9 cellular contexts compared by ENCODE assay signal in genomic region chr18:48160622-48161021, GRCh38.
DNase-seq lines count a peak whose midpoint lies in the region; ATAC-seq and TF ChIP-seq lines count a peak whose summit lies in the region.
"Had no signal": no experiment of that assay in that cellular context is flagged by ENCODE, and none has a peak within 500 bp of the region (broad histone marks: within the 10 kb centered on the region; RNA-seq: fewer than 3 reads in every experiment).

No MANE protein-coding gene starts in this region.

- no peaks in the 10 kb centered on the region for H3K9me3 Mint-ChIP-seq in activated CD4-positive, alpha-beta memory T cell treated with anti-CD3 and anti-CD28 coated beads, Interleukin-2, amount 10 ng/mL, durations not matched to agents 7 days and 5 days

- no peak overlapping the region for H3K4me3 ChIP-seq in DND-41 (ENCODE audit: low read depth in 1 of 2, low read length in 2 of 2)
- H3K4me3 ChIP-seq in right atrium auricular region = peak overlapping the region in 1 of 2 donors; percentile 71
- peak overlapping the region in 4 of 7 experiments; percentile 47 to 62 (median 58) for H3K4me3 ChIP-seq in skin epidermis

- H2AFZ ChIP-seq in DND-41 (ENCODE audit: low read depth, low read length) = no peak overlapping the region

- POLR2A ChIA-PET in activated CD4-positive, alpha-beta memory T cell treated with anti-CD3 and anti-CD28 coated beads, Interleukin-2, amount 10 ng/mL, durations not matched to agents 7 days and 5 days (lab: Charles Lee) = no interaction called here

- no peaks in the 10 kb centered on the region for H3K79me2 ChIP-seq in DND-41 (ENCODE audit: insufficient read depth, low read length)

- H3K27ac ChIP-seq in DND-41 (ENCODE audit: low read length) (no peak overlapping the region), right atrium auricular region (peak overlapping the region; percentile 79 to 91), skin epidermis (peak overlapping the region in 20 of 21 experiments; percentile 79 to 97 (median 92))

- peaks cover 12% of the 10 kb centered on the region for H3K4me1 ChIP-seq in DND-41 (ENCODE audit: insufficient read depth, low read length)
- H3K4me1 ChIP-seq in right atrium auricular region = peaks cover 0 to 21% of the 10 kb centered on the region in 2 donors

- H3K36me3 Mint-ChIP-seq in activated CD4-positive, alpha-beta memory T cell treated with anti-CD3 and anti-CD28 coated beads, Interleukin-2, amount 10 ng/mL, durations not matched to agents 7 days and 5 days (ENCODE audit: low read depth) = no peaks in the 10 kb centered on the region

- H3K9me3 ChIP-seq in DND-41 (ENCODE audit: insufficient read depth, low read length, severe bottlenecking) = no peaks in the 10 kb centered on the region
- H3K9me3 ChIP-seq in right atrium auricular region = no peaks in the 10 kb centered on the region

- CTCF ChIA-PET in activated CD4-positive, alpha-beta memory T cell treated with anti-CD3 and anti-CD28 coated beads, Interleukin-2, amount 10 ng/mL, durations not matched to agents 7 days and 5 days (lab: Charles Lee) = no interaction called here

- H3K27ac Mint-ChIP-seq in activated CD4-positive, alpha-beta memory T cell treated with anti-CD3 and anti-CD28 coated beads, Interleukin-2, amount 10 ng/mL, durations not matched to agents 7 days and 5 days = no peak overlapping the region

- no peak for ATAC-seq in DND-41 (ENCODE audit: insufficient read depth, low read depth)
- ATAC-seq in GM19023 (IDR thresholded peaks at IDR 0.05; ENCODE audit: unreplicated experiment) = no peak

- H4K20me1 ChIP-seq in DND-41 (ENCODE audit: insufficient read depth, low read length) = peaks cover 8% of the 10 kb centered on the region; the same call in 1 of the 2 replicates

- no peak for TF ChIP-seq CTCF in DND-41 (IDR thresholded peaks at IDR 0.05; ENCODE audit: borderline replicate concordance, extremely low read depth, low read length, poor library complexity, severe bottlenecking)
- no peak for TF ChIP-seq CTCF in right atrium auricular region (IDR thresholded peaks at IDR 0.05)

- peaks cover 56% of the 10 kb centered on the region for H3K27me3 Mint-ChIP-seq in activated CD4-positive, alpha-beta memory T cell treated with anti-CD3 and anti-CD28 coated beads, Interleukin-2, amount 10 ng/mL, durations not matched to agents 7 days and 5 days

- H3K36me3 ChIP-seq in DND-41 (ENCODE audit: insufficient read depth, low read length) (no peaks in the 10 kb centered on the region), right atrium auricular region (no peaks in the 10 kb centered on the region)

- H3K4me3 Mint-ChIP-seq in activated CD4-positive, alpha-beta memory T cell treated with anti-CD3 and anti-CD28 coated beads, Interleukin-2, amount 10 ng/mL, durations not matched to agents 7 days and 5 days = peak overlapping the region; percentile 33

- H3K27me3 ChIP-seq in DND-41 (ENCODE audit: insufficient read depth, low read length, poor library complexity) (peaks cover 26% of the 10 kb centered on the region), right atrium auricular region (no peaks in the 10 kb centered on the region)

- peak overlapping the region; percentile 68 for H3K4me2 ChIP-seq in DND-41 (ENCODE audit: insufficient read depth, low read length)

- DNase-seq in DND-41 (no peak), right atrium auricular region (ENCODE audit: low spot score) (no peak), foreskin melanocyte (no peak)
- DNase-seq in activated CD4-positive, alpha-beta memory T cell treated with anti-CD3 and anti-CD28 coated beads, Interleukin-2, amount 10 ng/mL, durations not matched to agents 7 days and 5 days = no peak
- DNase-seq in stimulated activated CD4-positive, alpha-beta T cell treated with anti-CD3 and anti-CD28 coated beads, Interleukin-4, amount 100 ng/mL, for 1 hour = no peak
- no peak for DNase-seq in activated CD8-positive, alpha-beta memory T cell treated with anti-CD3 and anti-CD28 coated beads, Interleukin-2, amount 50 U/mL, for 48 hours
- DNase-seq: T-helper 9 cell had no signal

- peaks cover 21% of the 10 kb centered on the region for H3K4me1 Mint-ChIP-seq in activated CD4-positive, alpha-beta memory T cell treated with anti-CD3 and anti-CD28 coated beads, Interleukin-2, amount 10 ng/mL, durations not matched to agents 7 days and 5 days

- no peak overlapping the region; the same call in 1 of the 2 replicates for H3K9ac ChIP-seq in DND-41 (ENCODE audit: low read depth, low read length)

Comparison
In these comparisons a context has a peak if more than half of its experiments do, and no peak if none do; other contexts are left out.
1. H3K4me3 ChIP-seq: peak in skin epidermis (4 of 7); none in DND-41 (0 of 2).